In the genomic region with DNA sequence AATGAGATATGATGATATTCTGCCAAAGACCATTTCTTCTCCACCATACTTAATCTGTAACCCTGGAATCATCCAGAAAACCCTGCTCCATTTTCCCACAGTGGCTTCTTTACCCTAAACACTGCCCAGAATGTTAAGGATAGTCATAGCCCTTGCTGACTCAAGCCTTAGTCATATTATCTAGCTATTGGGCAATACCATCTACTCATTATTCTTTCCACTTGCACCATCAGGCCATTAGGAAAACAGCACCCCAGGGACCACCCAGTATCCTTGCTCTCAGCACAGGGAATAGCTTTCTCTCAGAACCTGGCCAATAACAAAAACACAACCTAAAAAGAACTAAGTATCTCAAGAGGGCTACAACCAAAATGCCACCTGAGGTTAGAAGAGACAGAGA, we compare ENCODE assay signal across 2 cellular contexts.
A peak's percentile ranks its signal among the peaks of the same experiment; 100 is the strongest.
TF ChIP-seq lines count a peak whose summit lies in the region.

No MANE protein-coding gene starts in this region.

TF ChIP-seq in SK-N-SH, 30 proteins besides CTCF, POLR2A, EP300 and RAD21 (continued from another document and continues in another):
- TF ChIP-seq USF1 (IDR thresholded peaks at IDR 0.05; ENCODE audit: borderline replicate concordance, low read depth), result no peak
- TF ChIP-seq CHD2 (IDR thresholded peaks at IDR 0.05; ENCODE audit: low read length, partially characterized antibody), result no peak
- TF ChIP-seq ZBTB33 (IDR thresholded peaks at IDR 0.05; ENCODE audit: borderline replicate concordance, low read depth), result no peak
- no peak for TF ChIP-seq TEAD4 (IDR thresholded peaks at IDR 0.05; ENCODE audit: borderline replicate concordance, insufficient read depth)
- no peak for TF ChIP-seq REST (IDR thresholded peaks at IDR 0.05; ENCODE audit: low read depth, low read length)
- TF ChIP-seq JUND (IDR thresholded peaks at IDR 0.05), result peak; percentile 89
- TF ChIP-seq TCF12 (IDR thresholded peaks at IDR 0.05), result peak; percentile 71
- no peak for TF ChIP-seq EZH2phosphoT487 (IDR thresholded peaks at IDR 0.05; ENCODE audit: borderline replicate concordance, low read depth)
- TF ChIP-seq, protein P1, sequence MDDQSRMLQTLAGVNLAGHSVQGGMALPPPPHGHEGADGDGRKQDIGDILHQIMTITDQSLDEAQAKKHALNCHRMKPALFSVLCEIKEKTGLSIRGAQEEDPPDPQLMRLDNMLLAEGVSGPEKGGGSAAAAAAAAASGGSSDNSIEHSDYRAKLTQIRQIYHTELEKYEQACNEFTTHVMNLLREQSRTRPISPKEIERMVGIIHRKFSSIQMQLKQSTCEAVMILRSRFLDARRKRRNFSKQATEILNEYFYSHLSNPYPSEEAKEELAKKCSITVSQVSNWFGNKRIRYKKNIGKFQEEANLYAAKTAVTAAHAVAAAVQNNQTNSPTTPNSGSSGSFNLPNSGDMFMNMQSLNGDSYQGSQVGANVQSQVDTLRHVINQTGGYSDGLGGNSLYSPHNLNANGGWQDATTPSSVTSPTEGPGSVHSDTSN (IDR thresholded peaks at IDR 0.05), result no peak; the same call in 1 of the 2 replicates
- TF ChIP-seq, protein P2, sequence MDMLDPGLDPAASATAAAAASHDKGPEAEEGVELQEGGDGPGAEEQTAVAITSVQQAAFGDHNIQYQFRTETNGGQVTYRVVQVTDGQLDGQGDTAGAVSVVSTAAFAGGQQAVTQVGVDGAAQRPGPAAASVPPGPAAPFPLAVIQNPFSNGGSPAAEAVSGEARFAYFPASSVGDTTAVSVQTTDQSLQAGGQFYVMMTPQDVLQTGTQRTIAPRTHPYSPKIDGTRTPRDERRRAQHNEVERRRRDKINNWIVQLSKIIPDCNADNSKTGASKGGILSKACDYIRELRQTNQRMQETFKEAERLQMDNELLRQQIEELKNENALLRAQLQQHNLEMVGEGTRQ (IDR thresholded peaks at IDR 0.05; ENCODE audit: borderline replicate concordance, low read depth, low read length), result no peak
- TF ChIP-seq YY1 (IDR thresholded peaks at IDR 0.05; ENCODE audit: low read depth), result peak; percentile 25; the same call in 1 of the 2 replicates
- peak; percentile 96 for TF ChIP-seq FOSL2 (IDR thresholded peaks at IDR 0.05; ENCODE audit: borderline replicate concordance, low read depth)
- no peak for TF ChIP-seq GABPA (IDR thresholded peaks at IDR 0.05; ENCODE audit: low read depth)
- no peak for TF ChIP-seq ELF1 (IDR thresholded peaks at IDR 0.05)
- no peak for TF ChIP-seq RFX5 (IDR thresholded peaks at IDR 0.05; ENCODE audit: low read length)
- no peak for TF ChIP-seq FOXM1 (IDR thresholded peaks at IDR 0.05; ENCODE audit: low read depth)
- no peak for TF ChIP-seq MXI1 (IDR thresholded peaks at IDR 0.05; ENCODE audit: low read depth, low read length)
- no peak for TF ChIP-seq RCOR1 (IDR thresholded peaks at IDR 0.05; ENCODE audit: low read length)
- 0 out of 2 replicates have a peak, but pooled peaks have one; percentile 12 for TF ChIP-seq MEF2A (IDR thresholded peaks at IDR 0.05; ENCODE audit: borderline replicate concordance, low read depth)
- TF ChIP-seq SIN3A (IDR thresholded peaks at IDR 0.05; ENCODE audit: borderline replicate concordance, low read depth, low read length), result no peak
- no peak for TF ChIP-seq POLR2AphosphoS5 (IDR thresholded peaks at IDR 0.05; ENCODE audit: low read depth, low read length)
- no peak for TF ChIP-seq TAF1 (IDR thresholded peaks at IDR 0.05; ENCODE audit: borderline replicate concordance, low read depth, low read length)
- no peak for TF ChIP-seq RXRA (IDR thresholded peaks at IDR 0.05; ENCODE audit: borderline replicate concordance, low read depth)

TF ChIP-seq in SK-N-SH treated with all-trans-retinoic acid at 6 μM for 48 hours, 23 proteins besides CTCF, POLR2A, EP300 and RAD21 (continued from another document):
- TF ChIP-seq POU6F1 (CRISPR knock-in tag; IDR thresholded peaks at IDR 0.05; ENCODE audit: borderline replicate concordance, low read depth) (no peak), BACH2 (CRISPR knock-in tag; IDR thresholded peaks at IDR 0.05; ENCODE audit: borderline replicate concordance) (no peak), ZNF70 (CRISPR knock-in tag; IDR thresholded peaks at IDR 0.05) (no peak)
